Comparison of ENCODE assay signal across 1 cellular context in the genomic region with DNA sequence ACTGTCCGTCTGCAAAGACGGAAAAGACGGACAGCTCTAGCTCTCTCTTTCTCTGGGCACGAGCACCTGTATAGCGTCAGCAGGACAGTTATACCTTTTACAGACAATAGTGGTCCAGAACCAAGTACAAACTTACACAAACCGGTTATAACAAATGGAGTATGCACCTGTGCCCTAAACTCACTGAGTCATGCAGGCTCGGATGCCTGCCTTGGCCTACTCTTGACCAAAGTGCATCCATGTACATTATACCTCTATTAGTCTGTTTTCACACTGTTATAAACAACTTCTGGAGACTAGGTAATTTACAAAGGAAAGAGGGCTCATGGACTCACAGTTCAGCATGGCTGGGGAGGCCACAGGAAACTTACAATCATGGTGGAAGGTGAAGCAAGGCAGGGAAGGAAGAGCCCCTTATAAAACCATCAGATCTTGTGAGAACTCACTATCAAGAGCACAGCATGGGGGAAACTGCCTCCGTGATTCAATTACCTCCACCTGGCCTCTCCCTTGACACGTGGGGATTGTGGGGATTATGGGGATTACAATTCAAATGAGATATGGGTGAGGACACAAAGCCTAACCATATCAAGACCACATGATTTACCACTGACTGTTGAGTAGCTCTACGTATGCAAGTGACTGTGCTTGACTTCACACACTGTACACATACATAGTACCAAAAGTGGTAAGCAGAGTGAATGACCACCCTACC.
A peak's percentile ranks its signal among the peaks of the same experiment; 100 is the strongest.
TF ChIP-seq lines count a peak whose summit lies in the region.

No MANE protein-coding gene starts in this region.

TF ChIP-seq in HepG2, 621 proteins besides CTCF, POLR2A, EP300 and RAD21 (continued from another document):
- no peak for TF ChIP-seq ZNF276 (CRISPR knock-in tag; IDR thresholded peaks at IDR 0.05; ENCODE audit: low read depth)
- TF ChIP-seq, protein P1, sequence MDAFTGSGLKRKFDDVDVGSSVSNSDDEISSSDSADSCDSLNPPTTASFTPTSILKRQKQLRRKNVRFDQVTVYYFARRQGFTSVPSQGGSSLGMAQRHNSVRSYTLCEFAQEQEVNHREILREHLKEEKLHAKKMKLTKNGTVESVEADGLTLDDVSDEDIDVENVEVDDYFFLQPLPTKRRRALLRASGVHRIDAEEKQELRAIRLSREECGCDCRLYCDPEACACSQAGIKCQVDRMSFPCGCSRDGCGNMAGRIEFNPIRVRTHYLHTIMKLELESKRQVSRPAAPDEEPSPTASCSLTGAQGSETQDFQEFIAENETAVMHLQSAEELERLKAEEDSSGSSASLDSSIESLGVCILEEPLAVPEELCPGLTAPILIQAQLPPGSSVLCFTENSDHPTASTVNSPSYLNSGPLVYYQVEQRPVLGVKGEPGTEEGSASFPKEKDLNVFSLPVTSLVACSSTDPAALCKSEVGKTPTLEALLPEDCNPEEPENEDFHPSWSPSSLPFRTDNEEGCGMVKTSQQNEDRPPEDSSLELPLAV (CRISPR knock-in tag; conservative IDR thresholded peaks at IDR 0.05; ENCODE audit: low read depth) = no peak
- no peak for TF ChIP-seq ZBTB8A (CRISPR knock-in tag; IDR thresholded peaks at IDR 0.05; ENCODE audit: borderline replicate concordance, low read depth)
- no peak for TF ChIP-seq NPAS2 (CRISPR knock-in tag; IDR thresholded peaks at IDR 0.05; ENCODE audit: borderline replicate concordance)
- no peak for TF ChIP-seq ZNF891 (CRISPR knock-in tag; IDR thresholded peaks at IDR 0.05)
- TF ChIP-seq ZNF180 (CRISPR knock-in tag; IDR thresholded peaks at IDR 0.05; ENCODE audit: borderline replicate concordance, low read depth) = no peak
- TF ChIP-seq HMGA1 (CRISPR knock-in tag; conservative IDR thresholded peaks at IDR 0.05) = no peak
- TF ChIP-seq, protein P2, sequence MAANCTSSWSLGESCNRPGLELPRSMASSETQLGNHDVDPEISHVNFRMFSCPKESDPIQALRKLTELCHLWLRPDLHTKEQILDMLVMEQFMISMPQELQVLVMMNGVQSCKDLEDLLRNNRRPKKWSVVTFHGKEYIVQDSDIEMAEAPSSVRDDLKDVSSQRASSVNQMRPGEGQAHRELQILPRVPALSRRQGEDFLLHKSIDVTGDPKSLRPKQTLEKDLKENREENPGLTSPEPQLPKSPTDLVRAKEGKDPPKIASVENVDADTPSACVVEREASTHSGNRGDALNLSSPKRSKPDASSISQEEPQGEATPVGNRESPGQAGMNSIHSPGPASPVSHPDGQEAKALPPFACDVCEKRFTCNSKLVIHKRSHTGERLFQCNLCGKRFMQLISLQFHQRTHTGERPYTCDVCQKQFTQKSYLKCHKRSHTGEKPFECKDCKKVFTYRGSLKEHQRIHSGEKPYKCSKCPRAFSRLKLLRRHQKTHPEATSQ (CRISPR knock-in tag; IDR thresholded peaks at IDR 0.05; ENCODE audit: borderline replicate concordance) = no peak
- TF ChIP-seq, protein P3, sequence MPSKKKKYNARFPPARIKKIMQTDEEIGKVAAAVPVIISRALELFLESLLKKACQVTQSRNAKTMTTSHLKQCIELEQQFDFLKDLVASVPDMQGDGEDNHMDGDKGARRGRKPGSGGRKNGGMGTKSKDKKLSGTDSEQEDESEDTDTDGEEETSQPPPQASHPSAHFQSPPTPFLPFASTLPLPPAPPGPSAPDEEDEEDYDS (CRISPR knock-in tag; IDR thresholded peaks at IDR 0.05) = no peak
- no peak for TF ChIP-seq ZNF501 (CRISPR knock-in tag; IDR thresholded peaks at IDR 0.05)
- no peak for TF ChIP-seq HCFC1 (IDR thresholded peaks at IDR 0.05; ENCODE audit: low read depth, low read length)
- TF ChIP-seq ZNF232 (CRISPR knock-in tag; IDR thresholded peaks at IDR 0.05; ENCODE audit: borderline replicate concordance) = no peak
- TF ChIP-seq ZNF577 (CRISPR knock-in tag; IDR thresholded peaks at IDR 0.05; ENCODE audit: borderline replicate concordance, low read depth) = no peak
- TF ChIP-seq ZNF513 (CRISPR knock-in tag; conservative IDR thresholded peaks at IDR 0.05) = no peak
- TF ChIP-seq PITX1 (CRISPR knock-in tag; IDR thresholded peaks at IDR 0.05) = 0 out of 2 replicates have a peak, but pooled peaks have one; percentile 16
- no peak for TF ChIP-seq NFIB (CRISPR knock-in tag; IDR thresholded peaks at IDR 0.05; ENCODE audit: borderline replicate concordance)
- TF ChIP-seq ZNF337 (CRISPR knock-in tag; IDR thresholded peaks at IDR 0.05; ENCODE audit: borderline replicate concordance, low read depth) = peak; percentile 52; the same call in 1 of the 2 replicates
- no peak for TF ChIP-seq ZNF44 (CRISPR knock-in tag; IDR thresholded peaks at IDR 0.05)
- no peak for TF ChIP-seq ATF4 (CRISPR knock-in tag; IDR thresholded peaks at IDR 0.05)
- TF ChIP-seq PLRG1 (conservative IDR thresholded peaks at IDR 0.05) = no peak
- TF ChIP-seq ZNF652 (CRISPR knock-in tag; IDR thresholded peaks at IDR 0.05; ENCODE audit: borderline replicate concordance, low read depth) = no peak; the same call in 1 of the 2 replicates
- no peak for TF ChIP-seq ARID2 (CRISPR knock-in tag; IDR thresholded peaks at IDR 0.05; ENCODE audit: borderline replicate concordance)
- TF ChIP-seq ZNF329 (CRISPR knock-in tag; IDR thresholded peaks at IDR 0.05; ENCODE audit: low read depth) = no peak
- TF ChIP-seq ZNF672 (CRISPR knock-in tag; IDR thresholded peaks at IDR 0.05) = no peak
- no peak for TF ChIP-seq ARID5B (CRISPR knock-in tag; IDR thresholded peaks at IDR 0.05)
- no peak for TF ChIP-seq JUNB (CRISPR knock-in tag; IDR thresholded peaks at IDR 0.05; ENCODE audit: borderline replicate concordance)
- no peak for TF ChIP-seq NBN (conservative IDR thresholded peaks at IDR 0.05)
- TF ChIP-seq KLF12 (CRISPR knock-in tag; IDR thresholded peaks at IDR 0.05; ENCODE audit: borderline replicate concordance) = 0 out of 2 replicates have a peak, but pooled peaks have one; percentile 13
- peak; percentile 20; the same call in 1 of the 2 replicates for TF ChIP-seq POLR2G (IDR thresholded peaks at IDR 0.05; ENCODE audit: low read depth, low read length)
- TF ChIP-seq FOSL2 (CRISPR knock-in tag; IDR thresholded peaks at IDR 0.05) = no peak
- no peak for TF ChIP-seq SALL2 (CRISPR knock-in tag; IDR thresholded peaks at IDR 0.05)
- TF ChIP-seq ZNF367 (CRISPR knock-in tag; IDR thresholded peaks at IDR 0.05; ENCODE audit: borderline replicate concordance) = no peak
- 0 out of 2 replicates have a peak, but pooled peaks have one; percentile 24 for TF ChIP-seq PAF1 (CRISPR knock-in tag; IDR thresholded peaks at IDR 0.05)
- TF ChIP-seq ZNF709 (CRISPR knock-in tag; IDR thresholded peaks at IDR 0.05) = no peak
- TF ChIP-seq TEAD3 (CRISPR knock-in tag; optimal IDR thresholded peaks at IDR 0.05; ENCODE audit: borderline replicate concordance) = no peak
- no peak for TF ChIP-seq NFE2 (CRISPR knock-in tag; IDR thresholded peaks at IDR 0.05)
- no peak for TF ChIP-seq ZNF670 (CRISPR knock-in tag; IDR thresholded peaks at IDR 0.05; ENCODE audit: borderline replicate concordance)
- TF ChIP-seq ZNF446 (CRISPR knock-in tag; IDR thresholded peaks at IDR 0.05) = no peak
- TF ChIP-seq ZNF547 (CRISPR knock-in tag; IDR thresholded peaks at IDR 0.05) = no peak
- no peak for TF ChIP-seq ZNF761 (CRISPR knock-in tag; conservative IDR thresholded peaks at IDR 0.05)
- TF ChIP-seq JUND (CRISPR knock-in tag; IDR thresholded peaks at IDR 0.05) = no peak
- TF ChIP-seq RBM22 (optimal IDR thresholded peaks at IDR 0.05; ENCODE audit: low read length) = peak; percentile 23
- 0 out of 2 replicates have a peak, but pooled peaks have one; percentile 25 for TF ChIP-seq HOXA7 (CRISPR knock-in tag; IDR thresholded peaks at IDR 0.05)
- no peak for TF ChIP-seq PHF21A (CRISPR knock-in tag; IDR thresholded peaks at IDR 0.05)
